Comparison of ENCODE assay signal across 29 cellular contexts in genomic region chr6:16817594-16817993, GRCh38.
"Had no signal": no experiment of that assay in that cellular context is flagged by ENCODE, and none has a peak within 500 bp of the region (broad histone marks: within the 10 kb centered on the region; RNA-seq: fewer than 3 reads in every experiment).

No MANE protein-coding gene starts in this region.

- H3K4me3 Mint-ChIP-seq: natural killer cell; nephron; neural progenitor cell; stimulated activated effector memory CD8-positive, alpha-beta T cell treated with anti-CD3 and anti-CD28 coated beads, Interleukin-12 subunit alpha, Interleukin-12 subunit beta, amount 100 ng/mL, for 72 hours; stimulated activated naive B cell treated with anti-CD40 and anti-IgM and Interleukin-4, amounts not matched to agents 10 μg/mL and 1 μg/mL and 100 μg/mL, for 72 hours; stimulated activated naive CD8-positive, alpha-beta T cell treated with anti-CD3 and anti-CD28 coated beads, Interleukin-15, Interleukin-2, amounts not matched to agents 100 ng/mL and 50 ng/mL, for 24 hours had no signal

- H3K4me2 ChIP-seq: neural progenitor cell had no signal

- H3K27ac Mint-ChIP-seq: natural killer cell; nephron; neural progenitor cell; progenitor cell of endocrine pancreas; stimulated activated effector memory CD8-positive, alpha-beta T cell treated with anti-CD3 and anti-CD28 coated beads, Interleukin-12 subunit alpha, Interleukin-12 subunit beta, amount 100 ng/mL, for 72 hours; stimulated activated naive B cell treated with anti-CD40 and anti-IgM and Interleukin-4, amounts not matched to agents 10 μg/mL and 1 μg/mL and 100 μg/mL, for 72 hours; stimulated activated naive CD8-positive, alpha-beta T cell treated with anti-CD3 and anti-CD28 coated beads, Interleukin-15, Interleukin-2, amounts not matched to agents 100 ng/mL and 50 ng/mL, for 24 hours had no signal

- ATAC-seq: natural killer cell; psoas muscle; right cardiac atrium; right lobe of liver; stimulated activated effector memory CD8-positive, alpha-beta T cell treated with anti-CD3 and anti-CD28 coated beads, Interleukin-12 subunit alpha, Interleukin-12 subunit beta, amount 100 ng/mL, for 72 hours; stimulated activated naive B cell treated with anti-CD40 and anti-IgM and Interleukin-4, amounts not matched to agents 10 μg/mL and 1 μg/mL and 100 μg/mL, for 72 hours had no signal

- H3K36me3 ChIP-seq: neural progenitor cell, ovary, right lobe of liver, sigmoid colon, stomach, thoracic aorta, thyroid gland, tibial nerve, upper lobe of left lung, vagina had no signal

- H3K27ac ChIP-seq: neural progenitor cell, ovary, parathyroid adenoma, psoas muscle, right lobe of liver, sigmoid colon, stomach, thoracic aorta, thyroid gland, tibial nerve, upper lobe of left lung, vagina had no signal

- H3K27me3 ChIP-seq: neural progenitor cell, ovary, right lobe of liver, sigmoid colon, stomach, thyroid gland, tibial nerve, upper lobe of left lung, vagina had no signal

- H3K4me1 Mint-ChIP-seq: natural killer cell; nephron; neural progenitor cell; stimulated activated effector memory CD8-positive, alpha-beta T cell treated with anti-CD3 and anti-CD28 coated beads, Interleukin-12 subunit alpha, Interleukin-12 subunit beta, amount 100 ng/mL, for 72 hours had no signal

- FAIRE-seq: small intestine, urothelium cell line had no signal

- H2AFZ ChIP-seq: neural progenitor cell, parathyroid adenoma had no signal

- H3K36me3 Mint-ChIP-seq: neural progenitor cell; stimulated activated effector memory CD8-positive, alpha-beta T cell treated with anti-CD3 and anti-CD28 coated beads, Interleukin-12 subunit alpha, Interleukin-12 subunit beta, amount 100 ng/mL, for 72 hours had no signal

- H3K9ac ChIP-seq: neural progenitor cell, parathyroid adenoma had no signal

- H3K4me1 ChIP-seq: neural progenitor cell, parathyroid adenoma, psoas muscle, sigmoid colon, thyroid gland, tibial nerve, upper lobe of left lung, vagina had no signal

- H3K4me3 ChIP-seq: neural progenitor cell, ovary, psoas muscle, right lobe of liver, sigmoid colon, stomach, thoracic aorta, thyroid gland, tibial nerve, upper lobe of left lung, vagina had no signal

- H3K9me3 ChIP-seq: ovary, right lobe of liver, thoracic aorta, thyroid gland, vagina had no signal

- H3K79me2 ChIP-seq: parathyroid adenoma had no signal

- DNase-seq: natural killer cell; occipital lobe; ovary; posterior cingulate gyrus; psoas muscle; right cardiac atrium; right lobe of liver; sigmoid colon; small intestine; stimulated activated CD4-positive, alpha-beta T cell treated with anti-CD3 and anti-CD28 coated beads, Interleukin-15, amount 100 ng/mL, for 24 hours; stimulated activated CD4-positive, alpha-beta T cell treated with anti-CD3 and anti-CD28 coated beads, Interleukin-2, amount 100 ng/mL, for 24 hours; stimulated activated CD4-positive, alpha-beta T cell treated with anti-CD3 and anti-CD28 coated beads, Interleukin-2, amount 100 ng/mL, for 48 hours; stimulated activated CD4-positive, alpha-beta T cell treated with anti-CD3 and anti-CD28 coated beads, Interleukin-4, amount 100 ng/mL, for 24 hours; stimulated activated naive B cell treated with anti-CD40 and anti-IgM and Interleukin-4, amounts not matched to agents 10 μg/mL and 1 μg/mL and 100 μg/mL, for 72 hours; stimulated activated naive CD4-positive, alpha-beta T cell treated with Interleukin-2 at 50 U/mL for 16 hours; stomach; thyroid gland; trophoblast cell; upper lobe of left lung had no signal
